Comparison of ENCODE assay signal across 14 cellular contexts in genomic region chr2:66334237-66335054, GRCh38.
DNase-seq lines count a peak whose midpoint lies in the region; ATAC-seq, FAIRE-seq and TF ChIP-seq lines count a peak whose summit lies in the region.
"Had no signal": no experiment of that assay in that cellular context is flagged by ENCODE, and none has a peak within 500 bp of the region (broad histone marks: within the 10 kb centered on the region; RNA-seq: fewer than 3 reads in every experiment).

No MANE protein-coding gene starts in this region.

- H3K9me3 ChIP-seq in A673 (ENCODE audit: low read depth, low read length, poor library complexity, severe bottlenecking) (no peaks in the 10 kb centered on the region), kidney (ENCODE audit: control insufficient read depth in 1 of 2, low read length in 2 of 2) (no peaks in the 10 kb centered on the region)
- H3K9me3 ChIP-seq: SJSA1 had no signal

- no peak overlapping the region for H3K4me3 ChIP-seq in A673 (ENCODE audit: low read depth, low read length, poor library complexity, severe bottlenecking)
- no peak overlapping the region for H3K4me3 ChIP-seq in kidney (ENCODE audit: low read length in 2 of 2)
- H3K4me3 ChIP-seq: SJSA1 had no signal

- intact Hi-C loops in A673 (cut with micrococcal nuclease; ENCODE audit: unreplicated experiment) (no loop called here), kidney (cut with DNase I) (no loop called here)

- H3K4me1 Mint-ChIP-seq in osteocyte (ENCODE audit: unreplicated experiment): no peaks in the 10 kb centered on the region

- H3K36me3 ChIP-seq in A673 (ENCODE audit: insufficient read depth, low read length, poor library complexity, severe bottlenecking) (no peaks in the 10 kb centered on the region), kidney (ENCODE audit: control insufficient read depth in 1 of 2, insufficient read depth in 2 of 2, low read length in 2 of 2) (no peaks in the 10 kb centered on the region)
- H3K36me3 ChIP-seq: SJSA1 had no signal

- no TSS peak for BruUV-seq in A673 (replicated peaks; lab: Mats Ljungman, UMichigan)

- H3K4me3 Mint-ChIP-seq in osteocyte (ENCODE audit: unreplicated experiment): no peak overlapping the region
- H3K4me3 Mint-ChIP-seq: HFFc6 had no signal

- H3K36me3 Mint-ChIP-seq in osteocyte (ENCODE audit: unreplicated experiment): no peaks in the 10 kb centered on the region

- TF ChIP-seq CTCF in A673 (conservative IDR thresholded peaks at IDR 0.05; ENCODE audit: low read depth, low read length) (no peak), kidney (IDR thresholded peaks at IDR 0.05; ENCODE audit: borderline replicate concordance, extremely low read depth, insufficient read depth) (no peak), osteocyte (IDR thresholded peaks at IDR 0.05) (no peak)

- no peaks in the 10 kb centered on the region for H3K27me3 ChIP-seq in A673 (replicated peaks; ENCODE audit: insufficient read depth, low read depth, low read length, poor library complexity)
- H3K27me3 ChIP-seq: SJSA1 had no signal

- CTCF ChIA-PET in A673 (lab: Charles Lee): no interaction called here

- no peak for FAIRE-seq in kidney (lab: Jason Lieb, UNC)

- POLR2A ChIA-PET in A673 (lab: Charles Lee; ENCODE audit: low non-redundant PET): interaction anchor here (0.5 kb wide), 1 partner anchor 502 kb away, joined by 3 read pairs; no protein-coding TSS in a partner anchor

- peaks cover 19% of the 10 kb centered on the region for H3K4me1 ChIP-seq in A673 (ENCODE audit: insufficient read depth, low read length, poor library complexity, severe bottlenecking)
- H3K4me1 ChIP-seq in kidney (ENCODE audit: control insufficient read depth in 1 of 2, insufficient read depth in 1 of 2, low read depth in 1 of 2, low read length in 2 of 2): no peaks in the 10 kb centered on the region
- H3K4me1 ChIP-seq: SJSA1 had no signal

- DNase-seq in A673 (ENCODE audit: low spot score) (peak; percentile 73), ELF-1 (ENCODE audit: low read depth, low spot score) (peak; percentile 27), NCI-H1694 (lab: John Stamatoyannopoulos, UW) (peak; percentile 5), astrocyte of the hippocampus (ENCODE audit: low read depth, low spot score) (peak; percentile 73), kidney (no peak), NK-92 (lab: John Stamatoyannopoulos, UW; ENCODE audit: unreplicated experiment) (no peak), osteocyte (ENCODE audit: extremely low spot score, unreplicated experiment) (no peak)
- DNase-seq: activated CD4-positive, alpha-beta T cell treated with anti-CD3 and anti-CD28 coated beads for 48 hours; activated gamma-delta T cell treated with Interleukin-2 at 50 U/mL for 16 hours; cerebellar nuclear complex; HFFc6 had no signal

- no peak overlapping the region for H3K27ac Mint-ChIP-seq in osteocyte (ENCODE audit: unreplicated experiment)
- H3K27ac Mint-ChIP-seq: HFFc6 had no signal

- no peak overlapping the region for H3K9ac ChIP-seq in kidney (ENCODE audit: low read length in 2 of 2)

- H3K27ac ChIP-seq in A673 (ENCODE audit: low read depth, low read length, poor library complexity, severe bottlenecking) (no peak overlapping the region), kidney (ENCODE audit: low read depth in 2 of 2, low read length in 2 of 2) (no peak overlapping the region)
- H3K27ac ChIP-seq: C4-2B, SJSA1 had no signal

- no peaks in the 10 kb centered on the region for H3K27me3 Mint-ChIP-seq in osteocyte (ENCODE audit: unreplicated experiment)

- no peak for ATAC-seq in GM18502 (IDR thresholded peaks at IDR 0.05; ENCODE audit: poor library complexity, unreplicated experiment)

- H3K9me3 Mint-ChIP-seq in osteocyte (ENCODE audit: unreplicated experiment): no peaks in the 10 kb centered on the region
- H3K9me3 Mint-ChIP-seq: HFFc6 had no signal

Comparison
In these comparisons a context has a peak if more than half of its experiments do, and no peak if none do; other contexts are left out.
1. DNase-seq: peak in A673 (single experiment), ELF-1 (single experiment), NCI-H1694 (single experiment) and astrocyte of the hippocampus (single experiment); none in kidney (single experiment), NK-92 (single experiment) and osteocyte (single experiment).